Comparison of ENCODE assay signal across 14 cellular contexts in the genomic region with DNA sequence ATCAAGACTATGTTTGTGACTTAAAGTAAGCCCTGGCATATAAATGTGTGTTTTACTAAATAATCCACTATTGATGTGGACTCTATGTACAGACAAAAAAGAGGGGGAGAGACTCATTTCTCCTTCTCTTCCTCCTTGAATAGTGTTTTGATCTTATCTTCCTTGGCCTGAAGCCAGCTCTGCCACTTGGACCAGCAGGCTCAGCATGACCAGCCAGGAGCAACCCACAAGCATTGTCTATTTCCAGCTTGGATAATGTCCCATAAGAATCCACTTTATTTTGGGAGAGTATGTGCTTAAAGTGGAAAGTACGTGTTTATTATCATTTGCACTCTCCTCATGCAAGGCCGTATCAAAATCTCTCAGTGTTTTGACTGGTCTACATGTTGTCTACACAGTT. TPM values are rescaled to one million over a fixed set of nuclear protein-coding genes. Genes with fewer than 3 reads are reported as not detected.
"Had no signal": no experiment of that assay in that cellular context is flagged by ENCODE, and none has a peak within 500 bp of the region (broad histone marks: within the 10 kb centered on the region; RNA-seq: fewer than 3 reads in every experiment).

No MANE protein-coding gene starts in this region.

- H3K4me3 ChIP-seq: breast epithelium, esophagus squamous epithelium, heart left ventricle, sigmoid colon, upper lobe of right lung had no signal

- H3K27me3 ChIP-seq: breast epithelium, esophagus squamous epithelium, heart left ventricle, sigmoid colon, upper lobe of right lung had no signal

- DNase-seq: activated CD8-positive, alpha-beta memory T cell treated with anti-CD3 and anti-CD28 coated beads, Interleukin-2, amount 50 U/mL, for 4 hours; activated CD8-positive, alpha-beta T cell treated with anti-CD3 and anti-CD28 coated beads for 36 hours; activated naive CD8-positive, alpha-beta T cell treated with anti-CD3 and anti-CD28 coated beads, Interleukin-2, amount 10 ng/mL, durations not matched to agents 7 days and 5 days; esophagus squamous epithelium; heart left ventricle; sigmoid colon; stimulated activated CD4-positive, alpha-beta T cell treated with anti-CD3 and anti-CD28 coated beads, Interleukin-12 subunit alpha, Interleukin-12 subunit beta, amount 100 ng/mL, for 4 hours; stimulated activated naive CD8-positive, alpha-beta T cell treated with anti-CD3 and anti-CD28 coated beads, Interleukin-15, Interleukin-2, amounts not matched to agents 100 U/mL and 50 U/mL, for 24 hours; upper lobe of right lung had no signal

- H3K27ac ChIP-seq: breast epithelium, esophagus squamous epithelium, heart left ventricle, sigmoid colon, upper lobe of right lung had no signal

- H3K4me1 ChIP-seq: breast epithelium, sigmoid colon, upper lobe of right lung had no signal

- ATAC-seq: activated CD8-positive, alpha-beta T cell treated with anti-CD3 and anti-CD28 coated beads for 36 hours; left lobe of liver; stimulated activated naive CD8-positive, alpha-beta T cell treated with anti-CD3 and anti-CD28 coated beads, Interleukin-15, Interleukin-2, amounts not matched to agents 100 U/mL and 50 U/mL, for 24 hours; upper lobe of right lung had no signal

- H3K36me3 ChIP-seq: breast epithelium, esophagus squamous epithelium, heart left ventricle, sigmoid colon, upper lobe of right lung had no signal

- H3K9me3 ChIP-seq: breast epithelium, esophagus squamous epithelium, heart left ventricle, sigmoid colon, upper lobe of right lung had no signal

RNA-seq across cellular contexts. Expression of a gene that starts 23.8 kb away (rescaled TPM):
- total RNA-seq: activated CD8-positive, alpha-beta T cell treated with anti-CD3 and anti-CD28 coated beads for 36 hours; activated naive CD8-positive, alpha-beta T cell treated with anti-CD3 and anti-CD28 coated beads, Interleukin-2, amount 10 ng/mL, durations not matched to agents 7 days and 5 days; frontal cortex; left lobe of liver; pulmonary artery endothelial cell; temporal lobe had no signal
